ENCODE assay signal across 1 cellular context in genomic region chr12:7638764-7639570, GRCh38.
A peak's percentile ranks its signal among the peaks of the same experiment; 100 is the strongest.
TF ChIP-seq lines count a peak whose summit lies in the region.

No MANE protein-coding gene starts in this region.

TF ChIP-seq in K562, 482 proteins besides CTCF, POLR2A, EP300 and RAD21 (continued from another document):
- TF ChIP-seq CEBPG (CRISPR knock-in tag; IDR thresholded peaks at IDR 0.05) (0 out of 2 replicates have a peak, but pooled peaks have one; percentile 15), CEBPG (tag; conservative IDR thresholded peaks at IDR 0.05 in 1 of 2, IDR thresholded peaks at IDR 0.05 in 1 of 2) (no peak)
TF ChIP-seq in K562: peak in this region for 4.
